8 cellular contexts compared by ENCODE assay signal in the genomic region with DNA sequence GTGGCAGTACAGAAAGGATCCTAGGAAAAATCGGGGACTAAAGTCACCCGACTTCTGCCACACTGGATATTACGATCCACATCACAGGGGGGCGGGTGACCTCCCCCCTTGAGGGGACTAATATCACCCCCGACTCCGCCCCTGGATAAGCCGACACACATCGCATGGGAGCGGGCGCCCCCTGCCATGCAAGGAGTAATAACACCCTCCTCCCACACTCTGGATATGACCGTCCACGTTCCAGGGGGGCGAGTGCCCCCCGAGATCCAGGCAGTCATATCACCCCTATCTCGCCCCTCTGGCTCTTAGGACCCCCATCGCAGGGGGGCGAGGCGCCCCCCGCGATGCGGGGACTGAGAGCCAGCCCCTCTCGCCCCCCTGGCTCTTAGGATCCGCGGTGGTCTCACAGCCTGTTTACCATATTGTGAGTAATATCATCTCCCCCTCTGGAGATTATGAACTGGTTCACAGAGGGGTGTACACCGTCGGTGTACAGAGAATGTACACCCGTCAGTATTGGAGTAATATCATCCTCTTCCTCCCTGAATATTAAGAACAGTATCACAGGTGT.
DNase-seq lines count a peak whose midpoint lies in the region; ATAC-seq and TF ChIP-seq lines count a peak whose summit lies in the region.

No MANE protein-coding gene starts in this region.

- H3K9ac ChIP-seq in mucosa of rectum (ENCODE audit: low read depth in 1 of 2, low read length in 2 of 2), result peak overlapping the region in 1 of 2 donors; percentile 17

- TF ChIP-seq CTCF in CD14-positive monocyte (IDR thresholded peaks at IDR 0.05), result peak; percentile 74
- TF ChIP-seq CTCF in LNCAP (IDR thresholded peaks at IDR 0.05), result peak; percentile 83
- TF ChIP-seq CTCF in adrenal gland (IDR thresholded peaks at IDR 0.05), result peak; percentile 8 to 49 (median 37)

- TF ChIP-seq POLR2A in adrenal gland (IDR thresholded peaks at IDR 0.05) (no peak), GM18505 (IDR thresholded peaks at IDR 0.05; ENCODE audit: borderline replicate concordance, extremely low read depth, insufficient read depth, insufficient read length) (no peak)

- ATAC-seq in HG03469 (IDR thresholded peaks at IDR 0.05; ENCODE audit: unreplicated experiment) (no peak), GM19324 (IDR thresholded peaks at IDR 0.05; ENCODE audit: low FRiP score, unreplicated experiment) (no peak), GM18505 (IDR thresholded peaks at IDR 0.05; ENCODE audit: unreplicated experiment) (no peak), GM21576 (IDR thresholded peaks at IDR 0.05; ENCODE audit: unreplicated experiment) (no peak)

- H3K4me3 ChIP-seq in adrenal gland, result no peak overlapping the region
- peak overlapping the region; percentile 22 to 43 for H3K4me3 ChIP-seq in mucosa of rectum (ENCODE audit: low read length in 2 of 2)

- intact Hi-C loops in CD14-positive monocyte (cut with micrococcal nuclease) (no loop called here), adrenal gland (cut with DNase I) (no loop called here)

- H3K36me3 ChIP-seq in adrenal gland (replicated peaks in 1 of 2), result no peaks in the 10 kb centered on the region
- H3K36me3 ChIP-seq in mucosa of rectum (ENCODE audit: control insufficient read depth in 2 of 2, insufficient read depth in 2 of 2, low read length in 2 of 2), result no peaks in the 10 kb centered on the region

- H3K9me3 ChIP-seq in adrenal gland (replicated peaks in 1 of 3) (no peaks in the 10 kb centered on the region), mucosa of rectum (ENCODE audit: control insufficient read depth in 2 of 2, low read length in 2 of 2) (no peaks in the 10 kb centered on the region)

- no peak overlapping the region for H3K4me3 Mint-ChIP-seq in CD14-positive monocyte

- DNase-seq in CD14-positive monocyte (ENCODE audit: low spot score), result no peak
- peak in 2 of 7 donors; percentile 14 to 23 for DNase-seq in adrenal gland

- H3K4me1 Mint-ChIP-seq in CD14-positive monocyte, result peaks cover 7% of the 10 kb centered on the region

- peaks cover 0 to 5% (median 0%) of the 10 kb centered on the region in 7 donors for H3K9me3 Mint-ChIP-seq in CD14-positive monocyte

- H3K27me3 ChIP-seq in adrenal gland, result peaks cover 7% of the 10 kb centered on the region
- no peaks in the 10 kb centered on the region for H3K27me3 ChIP-seq in mucosa of rectum (ENCODE audit: control insufficient read depth in 2 of 2, insufficient read depth in 2 of 2, low read length in 2 of 2)

- peaks cover 0 to 3% (median 1%) of the 10 kb centered on the region in 3 donors for H3K27me3 Mint-ChIP-seq in CD14-positive monocyte (ENCODE audit: low read depth in 3 of 3)

- no peaks in the 10 kb centered on the region for H3K36me3 Mint-ChIP-seq in CD14-positive monocyte

- no peaks in the 10 kb centered on the region for H3K4me1 ChIP-seq in adrenal gland (replicated peaks in 1 of 2)
- peaks cover 0 to 3% of the 10 kb centered on the region in 2 donors for H3K4me1 ChIP-seq in mucosa of rectum (ENCODE audit: control insufficient read depth in 2 of 2, insufficient read depth in 2 of 2, low read length in 2 of 2)

- no peak overlapping the region for H3K27ac Mint-ChIP-seq in CD14-positive monocyte

- H3K27ac ChIP-seq in adrenal gland (no peak overlapping the region), mucosa of rectum (ENCODE audit: low read depth in 2 of 2, low read length in 2 of 2) (no peak overlapping the region)

- WGBS in adrenal gland, 4 donors, result 11 to 29% (median 21%) methylated on average over 10 to 27 of the region's 27 CpGs

Comparison
In these comparisons a context has a peak if more than half of its experiments do, and no peak if none do; other contexts are left out.
1. H3K4me3 ChIP-seq: peak in mucosa of rectum (2 of 2); none in adrenal gland (0 of 4).
2. Peak in every context shown above with its lines, with median percentiles within 50 percentile points of each other: CTCF ChIP-seq.